ENCODE assay signal across 8 cellular contexts in the genomic region with DNA sequence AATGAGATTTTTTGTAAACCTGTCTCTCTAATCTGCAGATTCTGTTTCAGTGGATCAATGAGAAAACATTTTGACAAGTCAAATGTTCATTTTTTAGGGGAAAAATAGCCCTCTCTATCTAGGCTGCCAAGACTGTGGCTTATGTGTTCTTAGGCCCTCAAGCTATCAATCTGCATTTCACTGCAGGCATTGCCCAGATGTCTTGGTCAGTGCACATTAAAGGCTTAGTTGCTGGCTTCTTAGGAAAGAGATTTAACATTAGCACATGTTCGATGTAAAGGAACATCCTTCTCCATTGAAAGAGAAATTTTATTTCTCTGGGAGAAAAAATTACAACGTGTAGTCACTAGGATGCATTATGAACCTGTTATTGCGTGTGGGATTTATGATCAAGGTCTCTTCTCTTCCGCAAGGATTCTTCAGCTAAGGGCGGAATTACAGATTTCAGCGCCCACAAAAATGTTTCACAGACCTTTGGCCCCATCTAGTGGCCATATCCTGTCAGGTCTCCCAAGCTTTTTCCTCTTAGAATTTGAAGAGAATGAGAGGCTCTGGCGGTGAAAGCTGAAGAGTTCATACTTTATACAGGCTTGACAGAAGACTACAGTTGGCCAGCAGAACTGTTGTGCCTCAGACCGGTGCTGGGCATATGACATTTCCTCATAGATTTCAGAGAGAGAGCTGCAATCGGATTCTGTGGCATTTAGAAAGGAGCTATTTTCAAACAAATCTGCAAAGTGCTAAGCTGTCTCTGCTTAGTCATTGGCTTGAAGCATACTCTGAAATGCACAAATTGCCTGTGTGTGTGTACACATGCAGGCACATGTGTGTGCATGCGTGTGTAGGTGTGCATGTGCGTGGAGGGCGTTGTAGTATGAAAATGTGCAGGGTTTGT.
DNase-seq lines count a peak whose midpoint lies in the region; ATAC-seq, FAIRE-seq and TF ChIP-seq lines count a peak whose summit lies in the region.

No MANE protein-coding gene starts in this region.

- H3K36me3 ChIP-seq in DOHH2 (ENCODE audit: control insufficient read depth, low read length) (no peaks in the 10 kb centered on the region), GM23338 (ENCODE audit: insufficient read depth) (no peaks in the 10 kb centered on the region), PC-9 (ENCODE audit: low read depth) (no peaks in the 10 kb centered on the region), ovary (no peaks in the 10 kb centered on the region)

- no peaks in the 10 kb centered on the region; the same call in 2 of the 3 replicates for H3K9me3 Mint-ChIP-seq in GM23338
- no peaks in the 10 kb centered on the region for H3K9me3 Mint-ChIP-seq in activated T-cell treated with anti-CD3 and anti-CD28 coated beads, Interleukin-2, amount 50 U/mL, for 72 hours

- H3K27ac Mint-ChIP-seq in GM23338: no peak overlapping the region
- H3K27ac Mint-ChIP-seq in activated T-cell treated with anti-CD3 and anti-CD28 coated beads, Interleukin-2, amount 50 U/mL, for 72 hours: no peak overlapping the region

- H3K9me3 ChIP-seq in DOHH2 (ENCODE audit: control insufficient read depth, insufficient read depth, low read length): no peaks in the 10 kb centered on the region
- no peaks in the 10 kb centered on the region for H3K9me3 ChIP-seq in PC-9 (ENCODE audit: insufficient read depth, low read depth)
- H3K9me3 ChIP-seq in ovary: no peaks in the 10 kb centered on the region

- no peak overlapping the region for H2AFZ ChIP-seq in GM23338
- H2AFZ ChIP-seq in PC-9: no peak overlapping the region

- 18 to 21% (median 20%) methylated on average over 12 of the region's 12 CpGs for WGBS in ovary, 3 donors

- CTCF ChIA-PET in PC-9 (lab: Charles Lee): interaction anchor here (0.7 to 1.1 kb wide), 5 partner anchors 67 to 835 kb away, joined by 3 to 6 read pairs (median 4); no protein-coding TSS in a partner anchor

- no peaks in the 10 kb centered on the region for H3K9me2 ChIP-seq in DOHH2 (replicated peaks; ENCODE audit: control insufficient read depth, low read length)
- no peaks in the 10 kb centered on the region for H3K9me2 ChIP-seq in GM23338 (ENCODE audit: insufficient read depth)
- no peaks in the 10 kb centered on the region for H3K9me2 ChIP-seq in PC-9 (ENCODE audit: insufficient read depth)

- H3K4me3 ChIP-seq in DOHH2 (ENCODE audit: low read length) (no peak overlapping the region), GM23338 (no peak overlapping the region), PC-9 (no peak overlapping the region), ovary (no peak overlapping the region)

- TF ChIP-seq CTCF in DOHH2 (IDR thresholded peaks at IDR 0.05; ENCODE audit: low read depth, low read length, poor library complexity, severe bottlenecking) (peak; percentile 67), GM23338 (conservative IDR thresholded peaks at IDR 0.05; ENCODE audit: low read depth in 2 of 2) (peak; percentile 86 to 97), PC-9 (conservative IDR thresholded peaks at IDR 0.05) (peak; percentile 81), ovary (IDR thresholded peaks at IDR 0.05) (peak; percentile 50 to 76 (median 54))

- H3K27ac ChIP-seq in DOHH2 (ENCODE audit: low read depth, low read length) (no peak overlapping the region), GM23338 (ENCODE audit: low read depth) (no peak overlapping the region), PC-9 (no peak overlapping the region), ovary (no peak overlapping the region)

- no peaks in the 10 kb centered on the region for H3K36me3 Mint-ChIP-seq in GM23338 (ENCODE audit: low read depth)
- H3K36me3 Mint-ChIP-seq in activated T-cell treated with anti-CD3 and anti-CD28 coated beads, Interleukin-2, amount 50 U/mL, for 72 hours (ENCODE audit: insufficient read depth in 2 of 2): no peaks in the 10 kb centered on the region

- peaks cover 9% of the 10 kb centered on the region for H3K4me1 Mint-ChIP-seq in GM23338
- H3K4me1 Mint-ChIP-seq in activated T-cell treated with anti-CD3 and anti-CD28 coated beads, Interleukin-2, amount 50 U/mL, for 72 hours (ENCODE audit: low read depth): no peaks in the 10 kb centered on the region

- intact Hi-C loops in PC-9 (cut with micrococcal nuclease; ENCODE audit: unreplicated experiment) (loop anchor here (1.0 to 5.0 kb wide), 4 partner anchors 48 to 1051 kb away; no protein-coding TSS in a partner anchor), ovary (cut with DNase I) (no loop called here)

- TF ChIP-seq POLR2A in ovary (IDR thresholded peaks at IDR 0.05): no peak

- FAIRE-seq in frontal cortex (lab: Jason Lieb, UNC): peak; percentile 69

- H4K20me1 ChIP-seq in DOHH2 (ENCODE audit: control insufficient read depth, insufficient read depth, low read depth, low read length) (no peaks in the 10 kb centered on the region), GM23338 (replicated peaks; ENCODE audit: insufficient read depth) (no peaks in the 10 kb centered on the region; the same call in 1 of the 2 replicates), PC-9 (ENCODE audit: insufficient read depth) (no peaks in the 10 kb centered on the region)

- H3K4me1 ChIP-seq in DOHH2 (ENCODE audit: control insufficient read depth, low read length): no peaks in the 10 kb centered on the region
- H3K4me1 ChIP-seq in GM23338 (ENCODE audit: insufficient read depth): peaks cover 3% of the 10 kb centered on the region; the same call in 1 of the 2 replicates
- H3K4me1 ChIP-seq in PC-9 (replicated peaks; ENCODE audit: insufficient read depth): peaks cover under 1% of the 10 kb centered on the region; the same call in 1 of the 2 replicates
- H3K4me1 ChIP-seq in ovary (ENCODE audit: insufficient read depth): no peaks in the 10 kb centered on the region

- H3K27me3 ChIP-seq in DOHH2 (ENCODE audit: control insufficient read depth, low read length): no peaks in the 10 kb centered on the region
- H3K27me3 ChIP-seq in GM23338 (ENCODE audit: insufficient read depth): no peaks in the 10 kb centered on the region
- H3K27me3 ChIP-seq in PC-9 (ENCODE audit: insufficient read depth, low read depth): no peaks in the 10 kb centered on the region
- no peaks in the 10 kb centered on the region for H3K27me3 ChIP-seq in ovary

- no peak for TF ChIP-seq EP300 in ovary (IDR thresholded peaks at IDR 0.05)

- ATAC-seq in GM23338 (peak; percentile 81), GM18520 (IDR thresholded peaks at IDR 0.05; ENCODE audit: unreplicated experiment) (no peak)
- peak in 1 of 2 donors; percentile 21 for ATAC-seq in activated T-cell treated with anti-CD3 and anti-CD28 coated beads, Interleukin-2, amount 50 U/mL, for 72 hours (replicated peaks in 1 of 2)

- no peaks in the 10 kb centered on the region for H3K79me2 ChIP-seq in DOHH2 (ENCODE audit: control insufficient read depth, low read length)
- no peaks in the 10 kb centered on the region for H3K79me2 ChIP-seq in GM23338 (replicated peaks; ENCODE audit: insufficient read depth)
- H3K79me2 ChIP-seq in PC-9 (ENCODE audit: low read depth): no peaks in the 10 kb centered on the region

- no peaks in the 10 kb centered on the region for H3K27me3 Mint-ChIP-seq in GM23338 (ENCODE audit: insufficient read depth, low read depth, poor library complexity)
- H3K27me3 Mint-ChIP-seq in activated T-cell treated with anti-CD3 and anti-CD28 coated beads, Interleukin-2, amount 50 U/mL, for 72 hours (ENCODE audit: low read depth): peaks cover 29% of the 10 kb centered on the region

- H3K4me2 ChIP-seq in DOHH2 (ENCODE audit: low read length) (no peak overlapping the region), GM23338 (no peak overlapping the region), PC-9 (0 out of 2 replicates have a peak overlapping the region, but pooled peaks have one; percentile 21)

- POLR2A ChIA-PET in PC-9 (lab: Charles Lee; ENCODE audit: unreplicated experiment): interaction anchor here (0.6 kb wide), 2 partner anchors 39 to 671 kb away, joined by 4 to 7 read pairs; no protein-coding TSS in a partner anchor

- BruUV-seq in PC-9 (replicated peaks; lab: Mats Ljungman, UMichigan): no TSS peak

- DNase-seq in GM23338 (ENCODE audit: low spot score) (peak; percentile 88), LHCN-M2 (ENCODE audit: low read depth) (peak; percentile 69), PC-9 (peak; percentile 62 to 65), frontal cortex (ENCODE audit: low spot score in 2 of 2) (peak in 1 of 2 donors; percentile 53), ovary (peak; percentile 29 to 67 (median 52))
- DNase-seq in activated T-cell treated with anti-CD3 and anti-CD28 coated beads, Interleukin-2, amount 50 U/mL, for 72 hours: peak; percentile 28 to 50

- no peaks in the 10 kb centered on the region for H3F3A ChIP-seq in DOHH2 (ENCODE audit: control insufficient read depth, insufficient read depth)
- H3F3A ChIP-seq in GM23338 (replicated peaks; ENCODE audit: low read depth): no peaks in the 10 kb centered on the region
- H3F3A ChIP-seq in PC-9 (ENCODE audit: insufficient read depth, low read depth): no peaks in the 10 kb centered on the region

- H3K4me3 Mint-ChIP-seq in GM23338: no peak overlapping the region
- H3K4me3 Mint-ChIP-seq in activated T-cell treated with anti-CD3 and anti-CD28 coated beads, Interleukin-2, amount 50 U/mL, for 72 hours: no peak overlapping the region

TF ChIP-seq in GM23338, 12 proteins besides CTCF, POLR2A, EP300 and RAD21 (continues in another document):
- TF ChIP-seq, protein P1, sequence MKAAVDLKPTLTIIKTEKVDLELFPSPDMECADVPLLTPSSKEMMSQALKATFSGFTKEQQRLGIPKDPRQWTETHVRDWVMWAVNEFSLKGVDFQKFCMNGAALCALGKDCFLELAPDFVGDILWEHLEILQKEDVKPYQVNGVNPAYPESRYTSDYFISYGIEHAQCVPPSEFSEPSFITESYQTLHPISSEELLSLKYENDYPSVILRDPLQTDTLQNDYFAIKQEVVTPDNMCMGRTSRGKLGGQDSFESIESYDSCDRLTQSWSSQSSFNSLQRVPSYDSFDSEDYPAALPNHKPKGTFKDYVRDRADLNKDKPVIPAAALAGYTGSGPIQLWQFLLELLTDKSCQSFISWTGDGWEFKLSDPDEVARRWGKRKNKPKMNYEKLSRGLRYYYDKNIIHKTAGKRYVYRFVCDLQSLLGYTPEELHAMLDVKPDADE (IDR thresholded peaks at IDR 0.05): no peak
